ENCODE assay signal across 8 cellular contexts in genomic region chr6:89411269-89412070, GRCh38. TPM values are rescaled to one million over a fixed set of nuclear protein-coding genes. Genes with fewer than 3 reads are reported as not detected.
DNase-seq lines count a peak whose midpoint lies in the region; ATAC-seq and TF ChIP-seq lines count a peak whose summit lies in the region.

No MANE protein-coding gene starts in this region.

- TF ChIP-seq EP300 in SK-N-SH (IDR thresholded peaks at IDR 0.05; ENCODE audit: borderline replicate concordance in 1 of 2, low read depth in 1 of 2, low read length in 1 of 2) = no peak

- CTCF ChIA-PET in BJ (lab: Yijun Ruan, JAX) (interaction anchor here (0.6 to 1.1 kb wide), 2 partner anchors 11 to 70 kb away, joined by 3 read pairs; no protein-coding TSS in a partner anchor), SK-N-SH (lab: Yijun Ruan, JAX) (interaction anchor here (1.3 to 10.6 kb wide), 3 partner anchors 21 to 39 kb away, joined by 3 to 70 read pairs (median 9); partner anchors contain the start of gene ANKRD6)

- WGBS in SK-N-SH (ENCODE audit: low lambda C conversion rate) = no CpG with 5 or more reads among the region's 83 CpGs

- H3K27me3 ChIP-seq in BJ (ENCODE audit: control insufficient read depth, insufficient read depth, low read length) = peaks cover 26% of the 10 kb centered on the region
- H3K27me3 ChIP-seq in SK-N-SH (ENCODE audit: insufficient read depth) = peaks cover 40% of the 10 kb centered on the region; the same call in 1 of the 2 replicates
- no peaks in the 10 kb centered on the region for H3K27me3 ChIP-seq in breast epithelium

- no peak for TF ChIP-seq POLR2A in breast epithelium (IDR thresholded peaks at IDR 0.05)

- peaks cover 8% of the 10 kb centered on the region for H3F3A ChIP-seq in SK-N-SH (replicated peaks; ENCODE audit: insufficient read depth)

- DNase-seq in BJ (ENCODE audit: low read depth) (no peak), SK-N-SH (peak; percentile 80), breast epithelium (ENCODE audit: low spot score in 2 of 2) (peak; percentile 22 to 52), kidney tubule cell (ENCODE audit: low spot score) (peak; percentile 42), putamen (ENCODE audit: low spot score) (no peak)
- DNase-seq in stimulated activated CD4-positive, alpha-beta T cell treated with anti-CD3 and anti-CD28 coated beads, Interleukin-4, amount 100 ng/mL, for 24 hours = peak; percentile 24

- H3K4me3 ChIP-seq in BJ (ENCODE audit: low read depth, low read length) = peak overlapping the region; percentile 32
- H3K4me3 ChIP-seq in SK-N-SH (ENCODE audit: low read depth in 2 of 2, low read length in 1 of 2) = peak overlapping the region; percentile 63 to 66
- H3K4me3 ChIP-seq in breast epithelium = peak overlapping the region; percentile 62 to 97 (median 84)

- intact Hi-C loops in breast epithelium (cut with DNase I; ENCODE audit: low total_unique reads) = no loop called here

- H2AFZ ChIP-seq in SK-N-SH (ENCODE audit: low read depth) = peak overlapping the region; percentile 71; the same call in 1 of the 2 replicates

- TF ChIP-seq CTCF in BJ (IDR thresholded peaks at IDR 0.05; ENCODE audit: insufficient read depth, low read depth, low read length) (no peak), SK-N-SH (IDR thresholded peaks at IDR 0.05) (no peak), breast epithelium (IDR thresholded peaks at IDR 0.05) (no peak)

- H3K9me3 ChIP-seq in SK-N-SH (no peaks in the 10 kb centered on the region), breast epithelium (no peaks in the 10 kb centered on the region)

- H3K9me2 ChIP-seq in SK-N-SH = no peaks in the 10 kb centered on the region

- H3K27ac ChIP-seq in SK-N-SH (ENCODE audit: low read depth in 2 of 2, low read length in 1 of 2) (no peak overlapping the region), breast epithelium (peak overlapping the region; percentile 28 to 81)

- H3K36me3 ChIP-seq in BJ (ENCODE audit: control insufficient read depth, insufficient read depth, low read length) (no peaks in the 10 kb centered on the region), SK-N-SH (replicated peaks in 1 of 2; ENCODE audit: control insufficient read depth in 1 of 2, insufficient read depth in 2 of 2, low read length in 1 of 2) (no peaks in the 10 kb centered on the region), breast epithelium (no peaks in the 10 kb centered on the region)

- no peaks in the 10 kb centered on the region for H3K79me2 ChIP-seq in SK-N-SH (ENCODE audit: insufficient read depth)

- POLR2A ChIA-PET in BJ (lab: Charles Lee) (no interaction called here), SK-N-SH (lab: Yijun Ruan, JAX) (no interaction called here)

- no peaks in the 10 kb centered on the region for H4K20me1 ChIP-seq in SK-N-SH (ENCODE audit: insufficient read depth)

- H3K4me1 ChIP-seq in SK-N-SH (ENCODE audit: control insufficient read depth in 1 of 2, insufficient read depth in 2 of 2, low read depth in 1 of 2, low read length in 1 of 2) (peaks cover 0 to 12% of the 10 kb centered on the region in 2 experiments; a peak in 1 of 4 replicates), breast epithelium (no peaks in the 10 kb centered on the region)

- TF ChIP-seq RAD21 in SK-N-SH (IDR thresholded peaks at IDR 0.05; ENCODE audit: low read length) = no peak

- H3K9ac ChIP-seq in SK-N-SH = no peak overlapping the region

- H3K4me2 ChIP-seq in SK-N-SH = peak overlapping the region; percentile 87

- peak; percentile 32 for ATAC-seq in GM19043 (IDR thresholded peaks at IDR 0.05; ENCODE audit: low read depth, unreplicated experiment)
- peak; percentile 65 for ATAC-seq in HG03354 (IDR thresholded peaks at IDR 0.05; ENCODE audit: poor library complexity, severe bottlenecking, unreplicated experiment)

TF ChIP-seq in SK-N-SH, 30 proteins besides CTCF, POLR2A, EP300 and RAD21:
- TF ChIP-seq RXRA (IDR thresholded peaks at IDR 0.05; ENCODE audit: borderline replicate concordance, low read depth) = no peak
- no peak for TF ChIP-seq NFIC (IDR thresholded peaks at IDR 0.05; ENCODE audit: borderline replicate concordance)
- no peak for TF ChIP-seq YY1 (IDR thresholded peaks at IDR 0.05; ENCODE audit: low read depth)
- no peak for TF ChIP-seq CHD2 (IDR thresholded peaks at IDR 0.05; ENCODE audit: low read length, partially characterized antibody)
- no peak for TF ChIP-seq GABPA (IDR thresholded peaks at IDR 0.05; ENCODE audit: low read depth)
- TF ChIP-seq MEF2A (IDR thresholded peaks at IDR 0.05; ENCODE audit: borderline replicate concordance, low read depth) = no peak
- no peak for TF ChIP-seq TAF1 (IDR thresholded peaks at IDR 0.05; ENCODE audit: borderline replicate concordance, low read depth, low read length)
- TF ChIP-seq IRF3 (IDR thresholded peaks at IDR 0.05; ENCODE audit: low read depth, low read length) = no peak
- no peak for TF ChIP-seq FOXM1 (IDR thresholded peaks at IDR 0.05; ENCODE audit: low read depth)
- TF ChIP-seq FOXJ3 (CRISPR knock-in tag; IDR thresholded peaks at IDR 0.05) = no peak
- TF ChIP-seq EZH2phosphoT487 (IDR thresholded peaks at IDR 0.05; ENCODE audit: borderline replicate concordance, low read depth) = no peak
- TF ChIP-seq SMC3 (IDR thresholded peaks at IDR 0.05; ENCODE audit: low read depth, low read length) = no peak
- TF ChIP-seq RCOR1 (IDR thresholded peaks at IDR 0.05; ENCODE audit: low read length) = no peak
- TF ChIP-seq USF1 (IDR thresholded peaks at IDR 0.05; ENCODE audit: borderline replicate concordance, low read depth) = no peak
- no peak for TF ChIP-seq USF2 (IDR thresholded peaks at IDR 0.05; ENCODE audit: borderline replicate concordance, low read depth, low read length)
- no peak for TF ChIP-seq SIN3A (IDR thresholded peaks at IDR 0.05; ENCODE audit: borderline replicate concordance, low read depth, low read length)
- TF ChIP-seq MAX (IDR thresholded peaks at IDR 0.05; ENCODE audit: low read depth) = no peak

RNA-seq across cellular contexts. Expression of gene RRAGD, which starts 0.6 kb away (rescaled TPM):
- polyA plus RNA-seq in BJ (2011; rRNA removed) (not detected in 2 replicates), SK-N-SH (2012; rRNA removed) (0.05 and 0.07 TPM in 2 replicates)
- polyA minus RNA-seq in BJ (2011; rRNA and poly(A)+ RNA removed) = not detected in 2 replicates
- 0.09 and 0.28 TPM in 2 replicates for polyA plus RNA-seq in SK-N-SH (2012; cell fraction: cytosol; rRNA removed)
- polyA plus RNA-seq in SK-N-SH (2012; cell fraction: nucleus; rRNA removed) = 0.01 and 0.02 TPM in 2 replicates
- 10 to 100 TPM; 12.8 to 38.6 (median 23.9) TPM for total RNA-seq in breast epithelium

RNA-seq across cellular contexts. Expression of gene ANKRD6, which starts 21.5 kb away (rescaled TPM):
- polyA plus RNA-seq in BJ (2011; rRNA removed) (0.61 and 1.1 TPM in 2 replicates), SK-N-SH (2012; rRNA removed) (2.0 and 2.6 TPM in 2 replicates)
- 0.82 and 1.3 TPM in 2 replicates for polyA minus RNA-seq in BJ (2011; rRNA and poly(A)+ RNA removed)
- 1.2 and 1.8 TPM in 2 replicates for polyA plus RNA-seq in SK-N-SH (2012; cell fraction: cytosol; rRNA removed)
- polyA plus RNA-seq in SK-N-SH (2012; cell fraction: nucleus; rRNA removed) = 7.1 and 7.2 TPM in 2 replicates
- total RNA-seq in breast epithelium = 10 to 100 TPM in 2 of 3 donors, 1 to 10 TPM in 1; 9.6 to 23.7 (median 18.0) TPM

RNA-seq across cellular contexts. Expression of gene UBE2J1, which starts 58.9 kb away (rescaled TPM):
- polyA plus RNA-seq in BJ (2011; rRNA removed) (27.1 and 43.3 TPM in 2 replicates), SK-N-SH (2012; rRNA removed) (11.3 and 16.2 TPM in 2 replicates)
- 16.4 and 18.8 TPM in 2 replicates for polyA minus RNA-seq in BJ (2011; rRNA and poly(A)+ RNA removed)
- 17.5 and 20.7 TPM in 2 replicates for polyA plus RNA-seq in SK-N-SH (2012; cell fraction: cytosol; rRNA removed)
- polyA plus RNA-seq in SK-N-SH (2012; cell fraction: nucleus; rRNA removed) = 7.6 and 10.7 TPM in 2 replicates
- total RNA-seq in breast epithelium = 10 to 100 TPM; 23.4 to 40.1 (median 34.4) TPM

Comparison
In these comparisons a context has a peak if more than half of its experiments do, and no peak if none do; other contexts are left out.
1. DNase-seq: peak in SK-N-SH (single experiment), breast epithelium (2 of 2), kidney tubule cell (single experiment) and stimulated activated CD4-positive, alpha-beta T cell treated with anti-CD3 and anti-CD28 coated beads, Interleukin-4, amount 100 ng/mL, for 24 hours (single experiment); none in BJ (single experiment) and putamen (single experiment).
2. H3K4me3 ChIP-seq: peak in every context shown above with its lines; median percentile 84 in breast epithelium; 64 in SK-N-SH; 32 in BJ.
3. H3K27ac ChIP-seq: peak in breast epithelium (2 of 2); none in SK-N-SH (0 of 2).